8 cellular contexts compared by ENCODE assay signal in the genomic region with DNA sequence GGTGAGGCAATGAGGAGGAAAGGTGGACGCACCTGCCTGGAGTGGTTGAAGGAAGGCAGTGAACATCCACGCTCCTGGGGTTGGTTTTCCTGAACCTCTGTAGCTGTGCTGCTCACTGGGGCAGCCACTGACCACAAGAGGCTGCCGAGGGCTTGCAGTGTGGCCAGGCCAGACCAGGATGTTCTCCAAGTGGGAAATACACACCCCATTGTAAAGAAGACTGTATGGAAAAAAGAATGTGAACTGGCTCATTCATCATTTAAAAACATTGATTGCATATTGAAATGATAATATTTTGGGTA.
A peak's percentile ranks its signal among the peaks of the same experiment; 100 is the strongest.
DNase-seq lines count a peak whose midpoint lies in the region; ATAC-seq and TF ChIP-seq lines count a peak whose summit lies in the region.

No MANE protein-coding gene starts in this region.

- H3K9me3 ChIP-seq in DOHH2 (ENCODE audit: control insufficient read depth, insufficient read depth, low read length) (no peaks in the 10 kb centered on the region), OCI-LY1 (ENCODE audit: low read length) (no peaks in the 10 kb centered on the region), endodermal cell (ENCODE audit: control insufficient read depth, low read length) (no peaks in the 10 kb centered on the region), mucosa of stomach (ENCODE audit: control insufficient read depth, low read length) (no peaks in the 10 kb centered on the region)

- H3K9me3 Mint-ChIP-seq in endodermal cell: no peaks in the 10 kb centered on the region

- peaks cover 15% of the 10 kb centered on the region for H3K4me1 Mint-ChIP-seq in endodermal cell

- H3K4me1 ChIP-seq in DOHH2 (ENCODE audit: control insufficient read depth, low read length) (peaks cover 46% of the 10 kb centered on the region), OCI-LY1 (ENCODE audit: insufficient read depth, low read length, severe bottlenecking) (peaks cover 30% of the 10 kb centered on the region), endodermal cell (ENCODE audit: control insufficient read depth, insufficient read depth, low read length) (no peaks in the 10 kb centered on the region), mucosa of stomach (ENCODE audit: control insufficient read depth, insufficient read depth, low read length) (no peaks in the 10 kb centered on the region)

- 43 to 45% methylated on average over 2 to 3 of the region's 3 CpGs for WGBS in endodermal cell (ENCODE audit: insufficient coverage in 1 of 2, insufficient read length in 1 of 2), 2 experiments

- DNase-seq in endodermal cell (peak; percentile 67), NCI-H1694 (lab: John Stamatoyannopoulos, UW) (no peak), NCI-H345 (lab: John Stamatoyannopoulos, UW) (no peak)

- H3K79me2 ChIP-seq in DOHH2 (ENCODE audit: control insufficient read depth, low read length) (no peaks in the 10 kb centered on the region), OCI-LY1 (ENCODE audit: insufficient read depth, low read length) (no peaks in the 10 kb centered on the region)

- TF ChIP-seq CTCF in DOHH2 (IDR thresholded peaks at IDR 0.05; ENCODE audit: low read depth, low read length, poor library complexity, severe bottlenecking): no peak
- 0 out of 2 replicates have a peak, but pooled peaks have one; percentile 6 for TF ChIP-seq CTCF in OCI-LY1 (IDR thresholded peaks at IDR 0.05; ENCODE audit: low read length)
- TF ChIP-seq CTCF in endodermal cell (conservative IDR thresholded peaks at IDR 0.05): peak; percentile 67

- peak overlapping the region; percentile 78 for H3K4me3 Mint-ChIP-seq in endodermal cell

- H3K4me3 ChIP-seq in DOHH2 (ENCODE audit: low read length): peak overlapping the region; percentile 75
- H3K4me3 ChIP-seq in OCI-LY1 (ENCODE audit: low read depth, low read length, poor library complexity, severe bottlenecking): peak overlapping the region; percentile 64
- H3K4me3 ChIP-seq in endodermal cell (ENCODE audit: low read length): peak overlapping the region; percentile 80
- no peak overlapping the region for H3K4me3 ChIP-seq in mucosa of stomach (ENCODE audit: low read length)

- H3K9ac ChIP-seq in OCI-LY1 (ENCODE audit: low read length): peak overlapping the region; percentile 71; the same call in 1 of the 2 replicates
- peak overlapping the region; percentile 39 for H3K9ac ChIP-seq in endodermal cell (ENCODE audit: extremely low read depth, low read length, poor library complexity, severe bottlenecking)
- peak overlapping the region; percentile 63 for H3K9ac ChIP-seq in mucosa of stomach (ENCODE audit: low read length)

- H3K36me3 ChIP-seq in DOHH2 (ENCODE audit: control insufficient read depth, low read length) (no peaks in the 10 kb centered on the region), OCI-LY1 (ENCODE audit: insufficient read depth, low read length) (no peaks in the 10 kb centered on the region), endodermal cell (ENCODE audit: control insufficient read depth, insufficient read depth, low read length) (no peaks in the 10 kb centered on the region), mucosa of stomach (ENCODE audit: control insufficient read depth, insufficient read depth, low read length) (no peaks in the 10 kb centered on the region)

- H4K20me1 ChIP-seq in DOHH2 (ENCODE audit: control insufficient read depth, insufficient read depth, low read depth, low read length): no peaks in the 10 kb centered on the region
- H4K20me1 ChIP-seq in OCI-LY1 (ENCODE audit: insufficient read depth, low read length): no peaks in the 10 kb centered on the region

- peaks cover 10% of the 10 kb centered on the region for H3K27me3 Mint-ChIP-seq in endodermal cell (ENCODE audit: insufficient read depth)

- no peak overlapping the region for H2AFZ ChIP-seq in OCI-LY1 (ENCODE audit: low read length)

- H3K27me3 ChIP-seq in DOHH2 (ENCODE audit: control insufficient read depth, low read length) (no peaks in the 10 kb centered on the region), OCI-LY1 (ENCODE audit: insufficient read depth, low read length) (no peaks in the 10 kb centered on the region), endodermal cell (ENCODE audit: control insufficient read depth, insufficient read depth, low read length, poor library complexity, severe bottlenecking) (peaks cover 35% of the 10 kb centered on the region), mucosa of stomach (ENCODE audit: control insufficient read depth, insufficient read depth, low read length) (peaks cover 21% of the 10 kb centered on the region)

- no peaks in the 10 kb centered on the region for H3K36me3 Mint-ChIP-seq in endodermal cell (ENCODE audit: low read depth)

- H3F3A ChIP-seq in DOHH2 (ENCODE audit: control insufficient read depth, insufficient read depth) (peaks cover 24% of the 10 kb centered on the region), OCI-LY1 (ENCODE audit: insufficient read depth, low read length) (no peaks in the 10 kb centered on the region)

- H3K27ac Mint-ChIP-seq in endodermal cell: peak overlapping the region; percentile 89

- peak overlapping the region; percentile 88 for H3K27ac ChIP-seq in DOHH2 (ENCODE audit: low read depth, low read length)
- H3K27ac ChIP-seq in OCI-LY1 (ENCODE audit: low read depth, low read length, poor library complexity, severe bottlenecking): peak overlapping the region; percentile 85
- H3K27ac ChIP-seq in endodermal cell (ENCODE audit: low read depth, low read length): peak overlapping the region; percentile 99

- H3K4me2 ChIP-seq in DOHH2 (ENCODE audit: low read length) (peak overlapping the region; percentile 93), OCI-LY1 (ENCODE audit: low read length) (peak overlapping the region; percentile 79)

- H3K9me2 ChIP-seq in DOHH2 (replicated peaks; ENCODE audit: control insufficient read depth, low read length) (no peaks in the 10 kb centered on the region), OCI-LY1 (ENCODE audit: low read depth, low read length) (no peaks in the 10 kb centered on the region)

- ATAC-seq in GM21528 (IDR thresholded peaks at IDR 0.05; ENCODE audit: low FRiP score, unreplicated experiment) (no peak), HG03565 (IDR thresholded peaks at IDR 0.05; ENCODE audit: unreplicated experiment) (no peak)
